In the genomic region with DNA sequence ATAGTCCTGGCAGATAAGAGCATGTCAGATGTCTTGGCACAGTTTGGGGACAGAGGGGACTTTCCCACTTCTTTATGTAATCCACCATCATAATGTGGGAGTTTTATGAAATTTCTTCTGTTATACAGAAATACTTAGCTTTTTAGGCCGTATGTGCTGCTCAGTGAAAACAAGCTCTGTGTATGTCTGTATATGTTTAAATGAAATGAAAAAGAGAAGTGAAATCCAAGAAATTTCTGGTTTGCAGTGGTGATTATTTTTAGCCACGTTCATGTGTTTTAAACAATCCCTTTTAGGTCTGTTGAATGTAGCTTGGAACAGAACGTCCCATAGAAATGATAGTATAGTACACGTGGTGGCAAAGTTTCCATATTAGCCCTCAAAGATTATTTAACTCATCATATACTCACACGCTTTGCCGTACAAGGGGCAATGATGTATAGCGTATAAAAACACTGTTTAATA, we compare ENCODE assay signal across 10 cellular contexts. TPM values are rescaled to one million over a fixed set of nuclear protein-coding genes. Genes with fewer than 3 reads are reported as not detected.
DNase-seq lines count a peak whose midpoint lies in the region; ATAC-seq lines count a peak whose summit lies in the region.
"Had no signal": no experiment of that assay in that cellular context is flagged by ENCODE, and none has a peak within 500 bp of the region (broad histone marks: within the 10 kb centered on the region; RNA-seq: fewer than 3 reads in every experiment).

No MANE protein-coding gene starts in this region.

- H2BK5ac ChIP-seq in mesendoderm (ENCODE audit: low read length): no peak overlapping the region

- no peaks in the 10 kb centered on the region for H3K9me3 Mint-ChIP-seq in naive B cell

- no peak overlapping the region for H3K56ac ChIP-seq in mesendoderm (ENCODE audit: low read length)

- H3K79me2 ChIP-seq in mesendoderm (ENCODE audit: control insufficient read depth, insufficient read depth, low read length): no peaks in the 10 kb centered on the region

- H3K79me1 ChIP-seq in mesendoderm (ENCODE audit: low read length): peaks cover 1% of the 10 kb centered on the region

- no peak overlapping the region for H3K23ac ChIP-seq in mesendoderm (ENCODE audit: low read length)

- no peak overlapping the region for H2BK120ac ChIP-seq in mesendoderm (ENCODE audit: low read depth, low read length)

- peaks cover 64 to 82% (median 77%) of the 10 kb centered on the region in 3 donors for H3K4me1 Mint-ChIP-seq in naive B cell

- H3K4me2 ChIP-seq in mesendoderm (ENCODE audit: low read length): no peak overlapping the region
- H3K4me2 ChIP-seq: smooth muscle cell had no signal

- H3K4me3 ChIP-seq in mesendoderm (ENCODE audit: low read length): no peak overlapping the region
- H3K4me3 ChIP-seq: smooth muscle cell had no signal

- H3K4me1 ChIP-seq in mesendoderm (ENCODE audit: control insufficient read depth, low read depth, low read length): peaks cover 6% of the 10 kb centered on the region

- no peak overlapping the region for H2BK15ac ChIP-seq in mesendoderm (replicated peaks; ENCODE audit: low read depth)

- peak overlapping the region; percentile 82 to 97 (median 90) for H3K27ac Mint-ChIP-seq in naive B cell

- no peaks in the 10 kb centered on the region for H3K36me3 ChIP-seq in mesendoderm (ENCODE audit: control insufficient read depth, insufficient read depth, low read length)

- no peaks in the 10 kb centered on the region for H3K27me3 Mint-ChIP-seq in naive B cell

- no peak overlapping the region for H4K8ac ChIP-seq in mesendoderm (ENCODE audit: low read depth, low read length)

- peak; percentile 64 for ATAC-seq in GM18858 (IDR thresholded peaks at IDR 0.05; ENCODE audit: unreplicated experiment)
- ATAC-seq in GM21825 (IDR thresholded peaks at IDR 0.05; ENCODE audit: unreplicated experiment): peak; percentile 54
- peak; percentile 68 to 78 for ATAC-seq in naive B cell (ENCODE audit: low read depth in 2 of 2)

- H4K5ac ChIP-seq in mesendoderm (ENCODE audit: low read length): no peak overlapping the region

- peak overlapping the region; percentile 32 to 88 (median 70) for H3K4me3 Mint-ChIP-seq in naive B cell

- no peak overlapping the region for H3K18ac ChIP-seq in mesendoderm (ENCODE audit: low read length)

- whole genome bisulfite sequencing in mesendoderm (ENCODE audit: extremely low coverage, insufficient coverage, low lambda C conversion rate): no CpG with 5 or more reads among the region's 7 CpGs

- no peak overlapping the region for H3K27ac ChIP-seq in mesendoderm (ENCODE audit: low read depth, low read length)

- peak; percentile 12 for DNase-seq in KG1 (lab: John Stamatoyannopoulos, UW)
- peak; percentile 51 for DNase-seq in naive B cell
- DNase-seq in activated effector memory CD4-positive, alpha-beta T cell treated with Interleukin-2 at 50 U/mL for 16 hours: no peak
- DNase-seq in mesendoderm: no peak
- DNase-seq in Ammon's horn (ENCODE audit: low spot score): no peak
- DNase-seq in dermis blood vessel endothelial cell: no peak
- DNase-seq: NCI-H2171 treated with DMSO at 0.1 percent for 48 hours had no signal

- no peaks in the 10 kb centered on the region for H3K36me3 Mint-ChIP-seq in naive B cell

- no peaks in the 10 kb centered on the region for H3K27me3 ChIP-seq in mesendoderm (ENCODE audit: insufficient read depth, low read length, poor library complexity)

- no peak overlapping the region for H3K9ac ChIP-seq in mesendoderm (ENCODE audit: low read length)

- no peak overlapping the region for H3K4ac ChIP-seq in mesendoderm (ENCODE audit: low read depth, low read length)

- H2AK5ac ChIP-seq in mesendoderm (ENCODE audit: low read length): no peak overlapping the region

RNA-seq across cellular contexts. Expression of gene GAB1, which starts 41.0 kb away (rescaled TPM):
- 10 to 100 TPM in 2 of 6 donors, 1 to 10 TPM in 4; 4.3 to 14.5 (median 7.5) TPM for polyA plus RNA-seq in naive B cell (ENCODE audit: low read depth in 6 of 6)
- polyA plus RNA-seq in mesendoderm (2013, experiment 1 of 2): 10.6 TPM
- polyA plus RNA-seq in mesendoderm (2013, experiment 2 of 2): 11.9 TPM
- 25.8 and 34.5 TPM in 2 replicates for total RNA-seq in dermis blood vessel endothelial cell

Comparison
In these comparisons a context has a peak if more than half of its experiments do, and no peak if none do; other contexts are left out.
1. DNase-seq: peak in KG1 (single experiment) and naive B cell (single experiment); none in activated effector memory CD4-positive, alpha-beta T cell treated with Interleukin-2 at 50 U/mL for 16 hours (single experiment), mesendoderm (single experiment), Ammon's horn (single experiment) and dermis blood vessel endothelial cell (single experiment).
2. Peak in every context shown above with its lines, with median percentiles within 50 percentile points of each other: ATAC-seq.